Comparison of ENCODE assay signal across 1 cellular context in the genomic region with DNA sequence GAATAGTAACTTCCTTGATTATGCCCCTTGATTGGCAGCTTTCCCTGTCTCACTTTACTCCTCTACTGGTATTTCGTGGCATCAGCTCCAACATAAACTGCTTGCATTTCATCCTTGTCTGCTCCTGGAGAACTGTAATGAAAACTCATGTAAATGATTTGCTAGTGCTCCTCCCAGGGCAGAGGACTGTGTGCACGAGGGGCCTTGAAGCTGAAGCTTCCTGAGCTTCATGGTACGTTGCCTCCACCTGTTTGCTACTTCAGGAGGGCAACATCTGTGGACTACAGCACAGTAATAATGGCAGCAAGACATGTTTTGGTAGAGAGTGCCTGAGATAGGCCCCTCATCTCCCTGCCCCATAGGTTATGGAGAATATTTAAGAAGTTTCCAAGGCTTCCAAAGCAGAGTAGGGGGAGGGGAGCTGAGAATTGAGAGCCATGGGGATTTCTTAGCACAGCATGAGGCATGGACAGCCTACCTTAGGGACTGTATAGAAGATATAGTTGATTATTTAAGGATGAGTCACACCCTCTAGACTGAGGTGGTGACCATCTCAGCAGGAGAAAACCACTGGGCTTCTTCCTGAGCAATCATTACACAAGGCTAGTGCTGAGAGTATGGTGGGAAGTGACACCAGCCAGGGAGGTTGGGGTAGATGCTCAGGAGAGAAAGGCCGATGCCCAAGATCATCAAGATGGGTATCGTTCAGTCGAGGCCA.
TF ChIP-seq lines count a peak whose summit lies in the region.

No MANE protein-coding gene starts in this region.

TF ChIP-seq in GM23338, 12 proteins besides CTCF, POLR2A, EP300 and RAD21 (continued from another document):
- TF ChIP-seq, protein P1, sequence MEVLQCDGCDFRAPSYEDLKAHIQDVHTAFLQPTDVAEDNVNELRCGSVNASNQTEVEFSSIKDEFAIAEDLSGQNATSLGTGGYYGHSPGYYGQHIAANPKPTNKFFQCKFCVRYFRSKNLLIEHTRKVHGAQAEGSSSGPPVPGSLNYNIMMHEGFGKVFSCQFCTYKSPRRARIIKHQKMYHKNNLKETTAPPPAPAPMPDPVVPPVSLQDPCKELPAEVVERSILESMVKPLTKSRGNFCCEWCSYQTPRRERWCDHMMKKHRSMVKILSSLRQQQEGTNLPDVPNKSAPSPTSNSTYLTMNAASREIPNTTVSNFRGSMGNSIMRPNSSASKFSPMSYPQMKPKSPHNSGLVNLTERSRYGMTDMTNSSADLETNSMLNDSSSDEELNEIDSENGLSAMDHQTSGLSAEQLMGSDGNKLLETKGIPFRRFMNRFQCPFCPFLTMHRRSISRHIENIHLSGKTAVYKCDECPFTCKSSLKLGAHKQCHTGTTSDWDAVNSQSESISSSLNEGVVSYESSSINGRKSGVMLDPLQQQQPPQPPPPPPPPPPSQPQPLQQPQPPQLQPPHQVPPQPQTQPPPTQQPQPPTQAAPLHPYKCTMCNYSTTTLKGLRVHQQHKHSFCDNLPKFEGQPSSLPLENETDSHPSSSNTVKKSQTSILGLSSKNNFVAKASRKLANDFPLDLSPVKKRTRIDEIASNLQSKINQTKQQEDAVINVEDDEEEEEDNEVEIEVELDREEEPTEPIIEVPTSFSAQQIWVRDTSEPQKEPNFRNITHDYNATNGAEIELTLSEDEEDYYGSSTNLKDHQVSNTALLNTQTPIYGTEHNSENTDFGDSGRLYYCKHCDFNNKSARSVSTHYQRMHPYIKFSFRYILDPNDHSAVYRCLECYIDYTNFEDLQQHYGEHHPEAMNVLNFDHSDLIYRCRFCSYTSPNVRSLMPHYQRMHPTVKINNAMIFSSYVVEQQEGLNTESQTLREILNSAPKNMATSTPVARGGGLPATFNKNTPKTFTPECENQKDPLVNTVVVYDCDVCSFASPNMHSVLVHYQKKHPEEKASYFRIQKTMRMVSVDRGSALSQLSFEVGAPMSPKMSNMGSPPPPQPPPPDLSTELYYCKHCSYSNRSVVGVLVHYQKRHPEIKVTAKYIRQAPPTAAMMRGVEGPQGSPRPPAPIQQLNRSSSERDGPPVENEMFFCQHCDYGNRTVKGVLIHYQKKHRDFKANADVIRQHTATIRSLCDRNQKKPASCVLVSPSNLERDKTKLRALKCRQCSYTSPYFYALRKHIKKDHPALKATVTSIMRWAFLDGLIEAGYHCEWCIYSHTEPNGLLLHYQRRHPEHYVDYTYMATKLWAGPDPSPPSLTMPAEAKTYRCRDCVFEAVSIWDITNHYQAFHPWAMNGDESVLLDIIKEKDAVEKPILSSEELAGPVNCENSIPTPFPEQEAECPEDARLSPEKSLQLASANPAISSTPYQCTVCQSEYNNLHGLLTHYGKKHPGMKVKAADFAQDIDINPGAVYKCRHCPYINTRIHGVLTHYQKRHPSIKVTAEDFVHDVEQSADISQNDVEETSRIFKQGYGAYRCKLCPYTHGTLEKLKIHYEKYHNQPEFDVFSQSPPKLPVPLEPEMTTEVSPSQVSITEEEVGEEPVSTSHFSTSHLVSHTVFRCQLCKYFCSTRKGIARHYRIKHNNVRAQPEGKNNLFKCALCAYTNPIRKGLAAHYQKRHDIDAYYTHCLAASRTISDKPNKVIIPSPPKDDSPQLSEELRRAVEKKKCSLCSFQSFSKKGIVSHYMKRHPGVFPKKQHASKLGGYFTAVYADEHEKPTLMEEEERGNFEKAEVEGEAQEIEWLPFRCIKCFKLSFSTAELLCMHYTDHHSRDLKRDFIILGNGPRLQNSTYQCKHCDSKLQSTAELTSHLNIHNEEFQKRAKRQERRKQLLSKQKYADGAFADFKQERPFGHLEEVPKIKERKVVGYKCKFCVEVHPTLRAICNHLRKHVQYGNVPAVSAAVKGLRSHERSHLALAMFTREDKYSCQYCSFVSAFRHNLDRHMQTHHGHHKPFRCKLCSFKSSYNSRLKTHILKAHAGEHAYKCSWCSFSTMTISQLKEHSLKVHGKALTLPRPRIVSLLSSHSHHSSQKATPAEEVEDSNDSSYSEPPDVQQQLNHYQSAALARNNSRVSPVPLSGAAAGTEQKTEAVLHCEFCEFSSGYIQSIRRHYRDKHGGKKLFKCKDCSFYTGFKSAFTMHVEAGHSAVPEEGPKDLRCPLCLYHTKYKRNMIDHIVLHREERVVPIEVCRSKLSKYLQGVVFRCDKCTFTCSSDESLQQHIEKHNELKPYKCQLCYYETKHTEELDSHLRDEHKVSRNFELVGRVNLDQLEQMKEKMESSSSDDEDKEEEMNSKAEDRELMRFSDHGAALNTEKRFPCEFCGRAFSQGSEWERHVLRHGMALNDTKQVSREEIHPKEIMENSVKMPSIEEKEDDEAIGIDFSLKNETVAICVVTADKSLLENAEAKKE (CRISPR knock-in tag; IDR thresholded peaks at IDR 0.05), result no peak
- TF ChIP-seq STAT1 (IDR thresholded peaks at IDR 0.05; ENCODE audit: unreplicated experiment) (no peak), CREB1 (CRISPR knock-in tag; IDR thresholded peaks at IDR 0.05; ENCODE audit: low read depth) (no peak)
